ENCODE assay signal across 8 cellular contexts in the genomic region with DNA sequence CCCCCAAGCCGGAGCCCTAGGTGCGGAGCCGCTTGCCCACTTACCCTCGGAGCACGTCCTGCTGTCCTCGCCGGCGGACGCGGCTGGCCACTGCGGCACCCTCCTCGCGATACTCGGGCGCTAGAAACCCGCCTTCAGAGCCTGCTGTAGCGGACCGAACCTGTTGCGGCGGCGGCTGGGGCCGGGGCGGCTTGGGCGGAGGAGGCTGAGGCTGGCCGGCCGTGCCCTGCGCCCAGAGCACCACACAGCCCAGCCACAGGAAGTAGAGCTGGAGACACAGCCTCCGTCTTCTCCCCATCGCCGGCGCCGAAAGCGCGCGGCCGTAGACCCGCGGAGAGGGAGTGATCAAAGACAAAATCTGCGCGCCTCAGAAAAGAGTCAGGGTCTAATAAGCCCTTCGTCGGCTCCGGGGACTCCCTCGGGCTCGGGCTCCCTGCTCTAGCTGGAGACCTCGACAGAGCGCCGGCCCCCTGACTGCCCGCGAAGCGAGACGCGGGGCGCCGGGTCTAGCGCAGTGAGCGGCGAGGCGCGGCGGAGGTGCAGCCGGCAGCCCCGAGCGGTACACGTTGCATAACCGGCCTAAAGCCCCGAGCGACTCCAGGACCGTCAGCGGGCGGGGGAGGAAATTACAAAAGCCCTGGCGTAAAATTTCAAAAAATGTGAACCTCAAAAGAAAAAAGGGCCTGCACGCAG. TPM values are rescaled to one million over a fixed set of nuclear protein-coding genes. Genes with fewer than 3 reads are reported as not detected.
DNase-seq lines count a peak whose midpoint lies in the region; ATAC-seq and TF ChIP-seq lines count a peak whose summit lies in the region.

No MANE protein-coding gene starts in this region.

- no peaks in the 10 kb centered on the region for H4K20me1 ChIP-seq in MM.1S (ENCODE audit: insufficient read depth, low read length)

- intact Hi-C loops in colonic mucosa (cut with DNase I) (no loop called here), lower leg skin (cut with DNase I; ENCODE audit: low total_unique reads) (no loop called here), upper lobe of right lung (cut with DNase I) (no loop called here)

- H3K27me3 ChIP-seq in MM.1S (replicated peaks; ENCODE audit: insufficient read depth, low read length) = no peaks in the 10 kb centered on the region
- peaks cover 36% of the 10 kb centered on the region for H3K27me3 ChIP-seq in colonic mucosa
- H3K27me3 ChIP-seq in upper lobe of right lung = peaks cover 44% of the 10 kb centered on the region

- H3K4me1 ChIP-seq in MM.1S (ENCODE audit: low read length) = no peaks in the 10 kb centered on the region
- H3K4me1 ChIP-seq in colonic mucosa = no peaks in the 10 kb centered on the region
- peaks cover 19% of the 10 kb centered on the region for H3K4me1 ChIP-seq in upper lobe of right lung

- no peaks in the 10 kb centered on the region for H3F3A ChIP-seq in MM.1S (ENCODE audit: insufficient read depth, low read length)

- H3K9me2 ChIP-seq in MM.1S (replicated peaks; ENCODE audit: insufficient read depth, low read length) = no peaks in the 10 kb centered on the region

- 1 to 2% methylated on average over 41 to 60 of the region's 73 CpGs for WGBS in lower leg skin, 2 donors

- H3K36me3 ChIP-seq in MM.1S (replicated peaks; ENCODE audit: insufficient read depth, low read length) = no peaks in the 10 kb centered on the region
- H3K36me3 ChIP-seq in colonic mucosa = no peaks in the 10 kb centered on the region
- H3K36me3 ChIP-seq in upper lobe of right lung = no peaks in the 10 kb centered on the region

- peak; percentile 68 for DNase-seq in ELF-1 (ENCODE audit: low read depth, low spot score)
- DNase-seq in MM.1S = peak; percentile 58
- DNase-seq in colonic mucosa = no peak
- no peak for DNase-seq in lower leg skin (ENCODE audit: low spot score in 2 of 2)
- peak; percentile 68 for DNase-seq in upper lobe of right lung
- no peak for DNase-seq in LoVo (ENCODE audit: low spot score)
- DNase-seq in activated CD4-positive, CD25-positive, alpha-beta regulatory T cell (lab: John Stamatoyannopoulos, UW) = no peak
- DNase-seq in NCI-H2227 treated with DMSO at 0.1 percent for 48 hours (lab: John Stamatoyannopoulos, UW) = no peak

- TF ChIP-seq CTCF in MM.1S (IDR thresholded peaks at IDR 0.05; ENCODE audit: low read length) (no peak), colonic mucosa (IDR thresholded peaks at IDR 0.05) (no peak), lower leg skin (IDR thresholded peaks at IDR 0.05) (no peak), upper lobe of right lung (IDR thresholded peaks at IDR 0.05) (no peak)

- H2AFZ ChIP-seq in MM.1S (ENCODE audit: low read length) = peak overlapping the region; percentile 84

- H3K27ac ChIP-seq in MM.1S (ENCODE audit: low read length) = no peak overlapping the region
- no peak overlapping the region for H3K27ac ChIP-seq in colonic mucosa
- H3K27ac ChIP-seq in upper lobe of right lung = no peak overlapping the region

- H3K79me2 ChIP-seq in MM.1S (ENCODE audit: low read length) = no peaks in the 10 kb centered on the region

- H3K4me3 ChIP-seq in MM.1S (ENCODE audit: low read length) (peak overlapping the region; percentile 70), colonic mucosa (peak overlapping the region; percentile 31), lower leg skin (ENCODE audit: low read depth, poor library complexity, severe bottlenecking) (peak overlapping the region; percentile 34), upper lobe of right lung (peak overlapping the region; percentile 43)

- H3K9me3 ChIP-seq in MM.1S (replicated peaks; ENCODE audit: insufficient read depth, low read length) (no peaks in the 10 kb centered on the region), colonic mucosa (no peaks in the 10 kb centered on the region), upper lobe of right lung (no peaks in the 10 kb centered on the region)

- no peak for TF ChIP-seq POLR2A in lower leg skin (IDR thresholded peaks at IDR 0.05)

- peak; percentile 72 for ATAC-seq in upper lobe of right lung

- H3K9ac ChIP-seq in MM.1S (ENCODE audit: low read length) (peak overlapping the region; percentile 36; the same call in 1 of the 2 replicates), colonic mucosa (ENCODE audit: low read depth in 2 of 2, low read length in 2 of 2) (no peak overlapping the region)

- peak overlapping the region; percentile 99 for H3K4me2 ChIP-seq in MM.1S (ENCODE audit: low read depth, low read length)

RNA-seq across cellular contexts. Expression of a gene that starts 0.6 kb away (rescaled TPM):
- total RNA-seq in colonic mucosa (1 to 10 TPM; 1.8 to 1.9 TPM), lower leg skin (under 1 TPM in 3 of 4 donors, not detected in 1; 0.04 to 0.39 (median 0.15) TPM), upper lobe of right lung (0.58 TPM)

Comparison
In these comparisons a context has a peak if more than half of its experiments do, and no peak if none do; other contexts are left out.
1. DNase-seq: peak in ELF-1 (single experiment), MM.1S (single experiment) and upper lobe of right lung (single experiment); none in colonic mucosa (single experiment), lower leg skin (0 of 2), LoVo (single experiment), activated CD4-positive, CD25-positive, alpha-beta regulatory T cell (0 of 4) and NCI-H2227 treated with DMSO at 0.1 percent for 48 hours (single experiment).
2. Peak in every context shown above with its lines, with median percentiles within 50 percentile points of each other: H3K4me3 ChIP-seq.